ENCODE assay signal across 8 cellular contexts in genomic region chr10:3828404-3829192, GRCh38. TPM values are rescaled to one million over a fixed set of nuclear protein-coding genes. Genes with fewer than 3 reads are reported as not detected.
A peak's percentile ranks its signal among the peaks of the same experiment; 100 is the strongest.
DNase-seq lines count a peak whose midpoint lies in the region; ATAC-seq and TF ChIP-seq lines count a peak whose summit lies in the region.

No MANE protein-coding gene starts in this region.

- H3K27ac ChIP-seq in testis: peak overlapping the region; percentile 32 to 51

- H3K4me1 ChIP-seq in testis: peaks cover 9% of the 10 kb centered on the region

- no peak for TF ChIP-seq POLR2A in testis (IDR thresholded peaks at IDR 0.05)

- intact Hi-C loops in testis (cut with DNase I; ENCODE audit: low total_unique reads): loop anchor here (5.0 kb wide), 1 partner anchor 354 kb away; no protein-coding TSS in a partner anchor
- intact Hi-C loops in left colon (cut with DNase I, micrococcal nuclease): no loop called here

- peak overlapping the region; percentile 44 to 55 for H3K4me3 ChIP-seq in testis

- no peaks in the 10 kb centered on the region for H3K27me3 Mint-ChIP-seq in central memory CD8-positive, alpha-beta T cell

- peak; percentile 71 for ATAC-seq in central memory CD8-positive, alpha-beta T cell (replicated peaks; ENCODE audit: extremely low read depth, poor library complexity, severe bottlenecking)
- ATAC-seq in left colon: no peak

- H3K27me3 ChIP-seq in testis: no peaks in the 10 kb centered on the region

- H3K36me3 Mint-ChIP-seq in central memory CD8-positive, alpha-beta T cell (ENCODE audit: insufficient read depth): peaks cover 3% of the 10 kb centered on the region

- DNase-seq in activated T-cell treated with anti-CD3 and anti-CD28 coated beads for 24 hours (ENCODE audit: low read depth) (peak; percentile 44), activated T-cell treated with anti-CD3 and anti-CD28 coated beads for 4 hours (no peak), RPMI7951 (ENCODE audit: low read depth) (peak; percentile 71), lung microvascular endothelial cell (ENCODE audit: low read depth in 2 of 2) (peak; percentile 65 to 82), testis (no peak), left colon (no peak), NCI-H2081 treated with DMSO at 0.1 percent for 48 hours (lab: John Stamatoyannopoulos, UW) (no peak)
- no peak for DNase-seq in central memory CD8-positive, alpha-beta T cell (ENCODE audit: low spot score in 2 of 2)

- TF ChIP-seq CTCF in testis (IDR thresholded peaks at IDR 0.05): no peak

- no peaks in the 10 kb centered on the region for H3K36me3 ChIP-seq in testis (ENCODE audit: low read depth, missing control alignments)

- H3K4me1 Mint-ChIP-seq in central memory CD8-positive, alpha-beta T cell: peaks cover 26% of the 10 kb centered on the region

- no peaks in the 10 kb centered on the region for H3K9me3 Mint-ChIP-seq in central memory CD8-positive, alpha-beta T cell

- H3K27ac Mint-ChIP-seq in central memory CD8-positive, alpha-beta T cell (ENCODE audit: low read depth): peak overlapping the region; percentile 82

- H3K9me3 ChIP-seq in testis: no peaks in the 10 kb centered on the region

- WGBS in testis, 2 donors: 5 to 13% methylated on average over 14 of the region's 14 CpGs

- H3K4me3 Mint-ChIP-seq in central memory CD8-positive, alpha-beta T cell: peak overlapping the region; percentile 75

RNA-seq across cellular contexts. Expression of gene KLF6, which starts 43.6 kb away (rescaled TPM):
- total RNA-seq in RPMI7951 (2014; rRNA removed; shearing (Covaris generic)): 20.3 and 23.3 TPM in 2 replicates
- 63.2 and 170 TPM in 2 replicates for total RNA-seq in lung microvascular endothelial cell
- total RNA-seq in testis: 10 to 100 TPM; 30.8 to 35.7 TPM
- 41.5 TPM for polyA plus RNA-seq in testis (ENCODE audit: insufficient read depth, low read depth, low replicate concordance)
- total RNA-seq in left colon: 100 to 1,000 TPM; 359 to 434 TPM

Comparison
In these comparisons a context has a peak if more than half of its experiments do, and no peak if none do; other contexts are left out.
1. DNase-seq: peak in activated T-cell treated with anti-CD3 and anti-CD28 coated beads for 24 hours (single experiment), RPMI7951 (single experiment) and lung microvascular endothelial cell (2 of 2); none in activated T-cell treated with anti-CD3 and anti-CD28 coated beads for 4 hours (single experiment), central memory CD8-positive, alpha-beta T cell (0 of 2), testis (single experiment), left colon (0 of 2) and NCI-H2081 treated with DMSO at 0.1 percent for 48 hours (single experiment).